ENCODE assay signal across 16 cellular contexts in genomic region chr4:98572697-98573096, GRCh38.
DNase-seq lines count a peak whose midpoint lies in the region; ATAC-seq and TF ChIP-seq lines count a peak whose summit lies in the region.
"Had no signal": no experiment of that assay in that cellular context is flagged by ENCODE, and none has a peak within 500 bp of the region (broad histone marks: within the 10 kb centered on the region; RNA-seq: fewer than 3 reads in every experiment).

No MANE protein-coding gene starts in this region.

- no peak for ATAC-seq in GM21723 (IDR thresholded peaks at IDR 0.05; ENCODE audit: unreplicated experiment)
- ATAC-seq: A549 had no signal

- H3K4me3 Mint-ChIP-seq in brain (no peak overlapping the region), nephron progenitor cell (no peak overlapping the region), Calu3 (ENCODE audit: low read depth, unreplicated experiment) (no peak overlapping the region)
- H3K4me3 Mint-ChIP-seq: activated B cell treated with CpG ODN at 0.5 μM for 24 hours, neural crest cell had no signal

- H3K36me3 Mint-ChIP-seq in brain, result peaks cover 50% of the 10 kb centered on the region
- H3K36me3 Mint-ChIP-seq in nephron progenitor cell (ENCODE audit: low read depth), result peaks cover 28% of the 10 kb centered on the region
- no peaks in the 10 kb centered on the region for H3K36me3 Mint-ChIP-seq in Calu3 (ENCODE audit: insufficient read depth, unreplicated experiment)

- CTCF ChIA-PET in Calu3 (lab: Charles Lee), result no interaction called here

- H3K27ac Mint-ChIP-seq in brain (peak overlapping the region in 4 of 5 experiments; percentile 26 to 69 (median 50)), nephron progenitor cell (peak overlapping the region; percentile 44), Calu3 (ENCODE audit: unreplicated experiment) (no peak overlapping the region)
- H3K27ac Mint-ChIP-seq: activated B cell treated with CpG ODN at 0.5 μM for 24 hours had no signal

- TF ChIP-seq CTCF in brain (conservative IDR thresholded peaks at IDR 0.05), result no peak
- no peak for TF ChIP-seq CTCF in nephron progenitor cell (IDR thresholded peaks at IDR 0.05)
- no peak for TF ChIP-seq CTCF in Calu3 (IDR thresholded peaks at IDR 0.05; ENCODE audit: unreplicated experiment)

- peaks cover 70% of the 10 kb centered on the region for H3K4me1 Mint-ChIP-seq in brain
- H3K4me1 Mint-ChIP-seq in nephron progenitor cell, result peaks cover 58% of the 10 kb centered on the region
- peaks cover 24% of the 10 kb centered on the region for H3K4me1 Mint-ChIP-seq in Calu3 (ENCODE audit: low read depth, unreplicated experiment)

- BruUV-seq in Calu3 (replicated peaks; lab: Mats Ljungman, UMichigan), result no TSS peak

- H3K9me3 Mint-ChIP-seq in brain (no peaks in the 10 kb centered on the region), nephron progenitor cell (peaks cover 5% of the 10 kb centered on the region), Calu3 (ENCODE audit: low read depth, unreplicated experiment) (no peaks in the 10 kb centered on the region)
- H3K9me3 Mint-ChIP-seq: activated B cell treated with CpG ODN at 0.5 μM for 24 hours, neural crest cell had no signal

- intact Hi-C loops in Calu3 (cut with micrococcal nuclease; ENCODE audit: unreplicated experiment), result loop anchor here (5.0 kb wide), 1 partner anchor 90 kb away; no protein-coding TSS in a partner anchor

- H3K27me3 Mint-ChIP-seq in brain (no peaks in the 10 kb centered on the region), nephron progenitor cell (ENCODE audit: low read depth, poor library complexity) (peaks cover 3% of the 10 kb centered on the region), Calu3 (ENCODE audit: unreplicated experiment) (no peaks in the 10 kb centered on the region)
- H3K27me3 Mint-ChIP-seq: activated B cell treated with CpG ODN at 0.5 μM for 24 hours had no signal

- DNase-seq in NCI-H2227 (lab: John Stamatoyannopoulos, UW; ENCODE audit: unreplicated experiment) (peak; percentile 2), NCI-H2227 treated with DMSO at 0.1 percent for 48 hours (lab: John Stamatoyannopoulos, UW) (no peak), NCI-H1417 treated with DMSO at 0.1 percent for 48 hours (lab: John Stamatoyannopoulos, UW) (peak; percentile 50), nephron progenitor cell (no peak), Calu3 (no peak)
- no peak for DNase-seq in stimulated activated CD4-positive, alpha-beta T cell treated with anti-CD3 and anti-CD28 coated beads, Interleukin-4, amount 100 ng/mL, for 4 hours
- DNase-seq: activated B cell treated with CpG ODN at 0.5 μM for 24 hours; activated CD8-positive, alpha-beta memory T cell treated with anti-CD3 and anti-CD28 coated beads for 24 hours; mesendoderm; NCI-H1436 treated with DMSO at 0.1 percent for 48 hours; SHP77; stomach had no signal

Comparison
In these comparisons a context has a peak if more than half of its experiments do, and no peak if none do; other contexts are left out.
1. DNase-seq: peak in NCI-H2227 (single experiment) and NCI-H1417 treated with DMSO at 0.1 percent for 48 hours (single experiment); none in NCI-H2227 treated with DMSO at 0.1 percent for 48 hours (single experiment), nephron progenitor cell (single experiment), stimulated activated CD4-positive, alpha-beta T cell treated with anti-CD3 and anti-CD28 coated beads, Interleukin-4, amount 100 ng/mL, for 4 hours (0 of 2) and Calu3 (single experiment).